In genomic region chr12:22858849-22859569, GRCh38 we compare ENCODE assay signal across 1 cellular context.
TF ChIP-seq lines count a peak whose summit lies in the region.

No MANE protein-coding gene starts in this region.

TF ChIP-seq in IMR-90, 13 proteins besides CTCF, POLR2A, EP300 and RAD21 (continued from another document):
- TF ChIP-seq BHLHE40 (IDR thresholded peaks at IDR 0.05; ENCODE audit: low read depth, low read length) (no peak), RFX5 (IDR thresholded peaks at IDR 0.05; ENCODE audit: low read depth, low read length) (no peak), MAZ (IDR thresholded peaks at IDR 0.05; ENCODE audit: borderline replicate concordance, low read depth, low read length) (no peak), CEBPB (IDR thresholded peaks at IDR 0.05; ENCODE audit: low read depth, low read length) (no peak), CHD1 (IDR thresholded peaks at IDR 0.05; ENCODE audit: low read depth, low read length) (no peak), MXI1 (IDR thresholded peaks at IDR 0.05; ENCODE audit: borderline replicate concordance, low read depth, low read length) (no peak), ELK1 (IDR thresholded peaks at IDR 0.05; ENCODE audit: borderline replicate concordance, low read depth, low read length) (no peak)
- TF ChIP-seq, protein P1, sequence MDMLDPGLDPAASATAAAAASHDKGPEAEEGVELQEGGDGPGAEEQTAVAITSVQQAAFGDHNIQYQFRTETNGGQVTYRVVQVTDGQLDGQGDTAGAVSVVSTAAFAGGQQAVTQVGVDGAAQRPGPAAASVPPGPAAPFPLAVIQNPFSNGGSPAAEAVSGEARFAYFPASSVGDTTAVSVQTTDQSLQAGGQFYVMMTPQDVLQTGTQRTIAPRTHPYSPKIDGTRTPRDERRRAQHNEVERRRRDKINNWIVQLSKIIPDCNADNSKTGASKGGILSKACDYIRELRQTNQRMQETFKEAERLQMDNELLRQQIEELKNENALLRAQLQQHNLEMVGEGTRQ (IDR thresholded peaks at IDR 0.05; ENCODE audit: low read depth, low read length): no peak
